ENCODE assay signal across 1 cellular context in genomic region chr5:68747077-68747420, GRCh38.
TF ChIP-seq lines count a peak whose summit lies in the region.

No MANE protein-coding gene starts in this region.

TF ChIP-seq in HepG2, 621 proteins besides CTCF, POLR2A, EP300 and RAD21 (continued from another document):
- no peak for TF ChIP-seq POLR2G (IDR thresholded peaks at IDR 0.05; ENCODE audit: low read depth, low read length)
- no peak for TF ChIP-seq FOXC1 (CRISPR knock-in tag; IDR thresholded peaks at IDR 0.05; ENCODE audit: borderline replicate concordance)
- TF ChIP-seq, protein P1, sequence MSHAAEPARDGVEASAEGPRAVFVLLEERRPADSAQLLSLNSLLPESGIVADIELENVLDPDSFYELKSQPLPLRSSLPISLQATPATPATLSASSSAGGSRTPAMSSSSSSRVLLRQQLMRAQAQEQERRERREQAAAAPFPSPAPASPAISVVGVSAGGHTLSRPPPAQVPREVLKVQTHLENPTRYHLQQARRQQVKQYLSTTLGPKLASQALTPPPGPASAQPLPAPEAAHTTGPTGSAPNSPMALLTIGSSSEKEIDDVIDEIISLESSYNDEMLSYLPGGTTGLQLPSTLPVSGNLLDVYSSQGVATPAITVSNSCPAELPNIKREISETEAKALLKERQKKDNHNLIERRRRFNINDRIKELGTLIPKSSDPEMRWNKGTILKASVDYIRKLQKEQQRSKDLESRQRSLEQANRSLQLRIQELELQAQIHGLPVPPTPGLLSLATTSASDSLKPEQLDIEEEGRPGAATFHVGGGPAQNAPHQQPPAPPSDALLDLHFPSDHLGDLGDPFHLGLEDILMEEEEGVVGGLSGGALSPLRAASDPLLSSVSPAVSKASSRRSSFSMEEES (CRISPR knock-in tag; IDR thresholded peaks at IDR 0.05): no peak
- TF ChIP-seq, protein P2, sequence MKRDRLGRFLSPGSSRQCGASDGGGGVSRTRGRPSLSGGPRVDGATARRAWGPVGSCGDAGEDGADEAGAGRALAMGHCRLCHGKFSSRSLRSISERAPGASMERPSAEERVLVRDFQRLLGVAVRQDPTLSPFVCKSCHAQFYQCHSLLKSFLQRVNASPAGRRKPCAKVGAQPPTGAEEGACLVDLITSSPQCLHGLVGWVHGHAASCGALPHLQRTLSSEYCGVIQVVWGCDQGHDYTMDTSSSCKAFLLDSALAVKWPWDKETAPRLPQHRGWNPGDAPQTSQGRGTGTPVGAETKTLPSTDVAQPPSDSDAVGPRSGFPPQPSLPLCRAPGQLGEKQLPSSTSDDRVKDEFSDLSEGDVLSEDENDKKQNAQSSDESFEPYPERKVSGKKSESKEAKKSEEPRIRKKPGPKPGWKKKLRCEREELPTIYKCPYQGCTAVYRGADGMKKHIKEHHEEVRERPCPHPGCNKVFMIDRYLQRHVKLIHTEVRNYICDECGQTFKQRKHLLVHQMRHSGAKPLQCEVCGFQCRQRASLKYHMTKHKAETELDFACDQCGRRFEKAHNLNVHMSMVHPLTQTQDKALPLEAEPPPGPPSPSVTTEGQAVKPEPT (CRISPR knock-in tag; IDR thresholded peaks at IDR 0.05; ENCODE audit: low read depth): no peak
- no peak for TF ChIP-seq TEAD3 (CRISPR knock-in tag; optimal IDR thresholded peaks at IDR 0.05; ENCODE audit: borderline replicate concordance)
- no peak for TF ChIP-seq TSC22D2 (CRISPR knock-in tag; IDR thresholded peaks at IDR 0.05; ENCODE audit: borderline replicate concordance)
- TF ChIP-seq, protein P3, sequence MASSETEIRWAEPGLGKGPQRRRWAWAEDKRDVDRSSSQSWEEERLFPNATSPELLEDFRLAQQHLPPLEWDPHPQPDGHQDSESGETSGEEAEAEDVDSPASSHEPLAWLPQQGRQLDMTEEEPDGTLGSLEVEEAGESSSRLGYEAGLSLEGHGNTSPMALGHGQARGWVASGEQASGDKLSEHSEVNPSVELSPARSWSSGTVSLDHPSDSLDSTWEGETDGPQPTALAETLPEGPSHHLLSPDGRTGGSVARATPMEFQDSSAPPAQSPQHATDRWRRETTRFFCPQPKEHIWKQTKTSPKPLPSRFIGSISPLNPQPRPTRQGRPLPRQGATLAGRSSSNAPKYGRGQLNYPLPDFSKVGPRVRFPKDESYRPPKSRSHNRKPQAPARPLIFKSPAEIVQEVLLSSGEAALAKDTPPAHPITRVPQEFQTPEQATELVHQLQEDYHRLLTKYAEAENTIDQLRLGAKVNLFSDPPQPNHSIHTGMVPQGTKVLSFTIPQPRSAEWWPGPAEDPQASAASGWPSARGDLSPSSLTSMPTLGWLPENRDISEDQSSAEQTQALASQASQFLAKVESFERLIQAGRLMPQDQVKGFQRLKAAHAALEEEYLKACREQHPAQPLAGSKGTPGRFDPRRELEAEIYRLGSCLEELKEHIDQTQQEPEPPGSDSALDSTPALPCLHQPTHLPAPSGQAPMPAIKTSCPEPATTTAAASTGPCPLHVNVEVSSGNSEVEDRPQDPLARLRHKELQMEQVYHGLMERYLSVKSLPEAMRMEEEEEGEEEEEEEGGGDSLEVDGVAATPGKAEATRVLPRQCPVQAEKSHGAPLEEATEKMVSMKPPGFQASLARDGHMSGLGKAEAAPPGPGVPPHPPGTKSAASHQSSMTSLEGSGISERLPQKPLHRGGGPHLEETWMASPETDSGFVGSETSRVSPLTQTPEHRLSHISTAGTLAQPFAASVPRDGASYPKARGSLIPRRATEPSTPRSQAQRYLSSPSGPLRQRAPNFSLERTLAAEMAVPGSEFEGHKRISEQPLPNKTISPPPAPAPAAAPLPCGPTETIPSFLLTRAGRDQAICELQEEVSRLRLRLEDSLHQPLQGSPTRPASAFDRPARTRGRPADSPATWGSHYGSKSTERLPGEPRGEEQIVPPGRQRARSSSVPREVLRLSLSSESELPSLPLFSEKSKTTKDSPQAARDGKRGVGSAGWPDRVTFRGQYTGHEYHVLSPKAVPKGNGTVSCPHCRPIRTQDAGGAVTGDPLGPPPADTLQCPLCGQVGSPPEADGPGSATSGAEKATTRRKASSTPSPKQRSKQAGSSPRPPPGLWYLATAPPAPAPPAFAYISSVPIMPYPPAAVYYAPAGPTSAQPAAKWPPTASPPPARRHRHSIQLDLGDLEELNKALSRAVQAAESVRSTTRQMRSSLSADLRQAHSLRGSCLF (CRISPR knock-in tag; IDR thresholded peaks at IDR 0.05; ENCODE audit: borderline replicate concordance): no peak
- TF ChIP-seq RFX3 (CRISPR knock-in tag; IDR thresholded peaks at IDR 0.05): no peak
- no peak for TF ChIP-seq CEBPB (IDR thresholded peaks at IDR 0.05; ENCODE audit: borderline replicate concordance, low read depth, low read length)
TF ChIP-seq in HepG2: peak in this region for 0.
